Comparison of ENCODE assay signal across 25 cellular contexts in the genomic region with DNA sequence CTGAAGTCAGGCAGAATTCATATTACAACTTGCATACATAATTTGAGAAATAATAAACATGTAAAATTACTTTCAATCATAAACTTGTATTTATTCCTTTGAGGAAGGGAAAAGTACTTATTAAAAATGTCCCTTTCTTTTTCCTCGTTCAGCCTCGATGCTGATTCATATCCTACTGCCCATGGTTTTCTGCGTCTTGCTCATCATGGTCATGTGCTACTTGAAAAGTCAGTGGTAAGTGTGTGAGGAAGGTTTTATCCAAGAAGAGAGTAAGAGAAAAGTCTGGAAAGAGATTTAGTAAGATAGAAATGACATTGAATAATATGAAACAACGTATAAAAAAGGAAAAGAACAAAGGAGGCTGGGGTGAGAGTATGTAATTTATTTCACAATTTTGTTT.
"Had no signal": no experiment of that assay in that cellular context is flagged by ENCODE, and none has a peak within 500 bp of the region (broad histone marks: within the 10 kb centered on the region; RNA-seq: fewer than 3 reads in every experiment).

No MANE protein-coding gene starts in this region.

- FAIRE-seq: colon, small intestine had no signal

- ATAC-seq: activated T-cell treated with anti-CD3 and anti-CD28 coated beads, Interleukin-2, amount 50 U/mL, for 4 hours; effector memory CD8-positive, alpha-beta T cell; left lung; sciatic nerve; stimulated activated memory B cell treated with anti-CD40 and anti-IgM and Interleukin-4, amounts not matched to agents 10 μg/mL and 1 μg/mL and 100 μg/mL, for 72 hours had no signal

- H3K4me3 ChIP-seq: cardiac muscle cell, dorsolateral prefrontal cortex, esophagus muscularis mucosa, left lung, lung, stomach, uterus had no signal

- DNase-seq: activated CD4-positive, CD25-positive, alpha-beta regulatory T cell treated with anti-CD3 and anti-CD28 coated beads, Interleukin-2, amount 50 U/mL, for 72 hours; activated CD8-positive, alpha-beta memory T cell treated with anti-CD3 and anti-CD28 coated beads for 24 hours; activated CD8-positive, alpha-beta memory T cell treated with anti-CD3 and anti-CD28 coated beads, Interleukin-2, amount 50 U/mL, for 48 hours; activated naive CD4-positive, alpha-beta T cell treated with Interleukin-2 at 50 U/mL for 16 hours; activated naive CD8-positive, alpha-beta T cell treated with anti-CD3 and anti-CD28 coated beads for 36 hours; activated T-cell treated with anti-CD3 and anti-CD28 coated beads, Interleukin-2, amount 50 U/mL, for 4 hours; amniotic stem cell; dorsolateral prefrontal cortex; effector memory CD8-positive, alpha-beta T cell; left lung; naive B cell; occipital lobe; posterior cingulate gyrus; small intestine; stimulated activated CD4-positive, alpha-beta T cell treated with anti-CD3 and anti-CD28 coated beads, Interleukin-2, amount 100 ng/mL, for 24 hours; stomach; trophoblast cell; uterus; WERI-Rb-1 had no signal
